In the genomic region with DNA sequence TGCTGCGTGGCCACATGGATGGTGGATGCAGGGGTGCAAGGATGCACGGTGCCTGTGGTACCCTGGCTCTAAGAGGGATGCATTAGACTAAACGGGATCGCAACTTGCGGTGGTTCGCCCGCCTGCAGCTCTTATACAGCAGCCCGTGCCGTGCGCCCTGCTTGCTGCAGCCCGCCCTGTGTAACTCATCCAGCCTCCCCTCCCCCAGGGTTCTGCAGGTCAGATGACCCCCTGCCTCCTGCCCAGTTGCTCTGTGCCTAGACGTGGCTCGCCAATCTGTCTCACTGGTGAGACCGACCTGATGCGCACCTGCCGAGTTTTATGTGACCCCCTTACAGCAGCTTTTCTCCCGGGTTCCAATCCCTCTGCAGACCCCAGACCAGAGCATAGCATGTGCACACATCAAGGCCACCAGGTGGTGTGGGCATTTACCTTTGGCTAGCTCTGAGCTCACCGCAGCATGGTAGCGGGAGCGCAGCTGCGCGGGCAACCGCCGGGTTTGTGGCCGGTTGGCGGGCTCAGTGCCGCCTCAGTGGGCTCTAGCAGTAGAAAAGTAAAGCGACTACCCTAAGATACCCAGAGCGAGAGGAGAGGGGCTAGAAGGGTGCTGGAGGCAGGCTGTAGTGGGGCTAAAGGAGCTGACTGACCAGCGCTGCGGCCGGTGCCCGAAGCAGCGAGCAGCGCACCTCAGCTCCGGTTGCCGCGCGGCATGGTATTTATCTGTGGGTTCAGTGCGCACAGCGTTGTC, we compare ENCODE assay signal across 8 cellular contexts. TPM values are rescaled to one million over a fixed set of nuclear protein-coding genes. Genes with fewer than 3 reads are reported as not detected.
DNase-seq lines count a peak whose midpoint lies in the region; ATAC-seq, FAIRE-seq and TF ChIP-seq lines count a peak whose summit lies in the region.

No MANE protein-coding gene starts in this region.

- peaks cover 56% of the 10 kb centered on the region for H3K27me3 Mint-ChIP-seq in GM23338 (ENCODE audit: insufficient read depth, low read depth, poor library complexity)
- peaks cover 54% of the 10 kb centered on the region for H3K27me3 Mint-ChIP-seq in WTC11 (ENCODE audit: low read depth)

- H3K4me1 Mint-ChIP-seq in GM23338 = peaks cover 64% of the 10 kb centered on the region
- H3K4me1 Mint-ChIP-seq in WTC11 = peaks cover 72% of the 10 kb centered on the region

- H3K27ac ChIP-seq in GM23338 (ENCODE audit: low read depth) (no peak overlapping the region), small intestine (ENCODE audit: low read depth in 1 of 2, low read length in 1 of 2) (no peak overlapping the region)

- TF ChIP-seq CTCF in GM23338 (conservative IDR thresholded peaks at IDR 0.05; ENCODE audit: low read depth in 2 of 2) (no peak; a peak in 2 of 4 replicates), WTC11 (IDR thresholded peaks at IDR 0.05) (no peak)

- H3K4me3 Mint-ChIP-seq in GM23338 (peak overlapping the region; percentile 83), WTC11 (peak overlapping the region; percentile 74)

- ATAC-seq in GM23338 (peak; percentile 15), WTC11 (peak; percentile 7), left ventricle myocardium superior (peak; percentile 42), esophagus mucosa (no peak), GM18498 (IDR thresholded peaks at IDR 0.05; ENCODE audit: unreplicated experiment) (no peak), GM18870 (IDR thresholded peaks at IDR 0.05; ENCODE audit: unreplicated experiment) (no peak)

- H3K36me3 Mint-ChIP-seq in GM23338 (ENCODE audit: low read depth) (peaks cover 67% of the 10 kb centered on the region), WTC11 (peaks cover 32% of the 10 kb centered on the region)

- intact Hi-C loops in left ventricle myocardium superior (cut with micrococcal nuclease) = no loop called here

- CTCF ChIA-PET in WTC11 (lab: Charles Lee) = interaction anchor here (0.6 to 3.6 kb wide), 18 partner anchors 8 to 644 kb away, joined by 3 to 50 read pairs (median 4); partner anchors contain the start of gene STX16

- no peaks in the 10 kb centered on the region for H3K9me2 ChIP-seq in GM23338 (ENCODE audit: insufficient read depth)

- H3K4me2 ChIP-seq in GM23338 = peak overlapping the region; percentile 86

- peak; percentile 71 for DNase-seq in GM23338 (ENCODE audit: low spot score)
- peak; percentile 43 for DNase-seq in WTC11 (ENCODE audit: low spot score)
- no peak for DNase-seq in left ventricle myocardium superior
- DNase-seq in small intestine = no peak
- no peak for DNase-seq in NCI-H2171 (lab: John Stamatoyannopoulos, UW)

- POLR2A ChIA-PET in WTC11 (lab: Charles Lee) = interaction anchor here (0.6 to 2.6 kb wide), 8 partner anchors 8 to 231 kb away, joined by 3 to 14 read pairs (median 4); partner anchors contain the start of gene STX16

- H3K79me2 ChIP-seq in GM23338 (replicated peaks; ENCODE audit: insufficient read depth) = peaks cover 78% of the 10 kb centered on the region

- peak overlapping the region; percentile 89 for H2AFZ ChIP-seq in GM23338

- H3K4me3 ChIP-seq in GM23338 (peak overlapping the region; percentile 90), small intestine (ENCODE audit: low read depth in 1 of 2, low read length in 2 of 2) (peak overlapping the region; percentile 6 to 21)

- peaks cover 12% of the 10 kb centered on the region; the same call in 1 of the 2 replicates for H3F3A ChIP-seq in GM23338 (replicated peaks; ENCODE audit: low read depth)

- peaks cover 37% of the 10 kb centered on the region for H3K4me1 ChIP-seq in GM23338 (ENCODE audit: insufficient read depth)
- peaks cover 0 to 2% of the 10 kb centered on the region in 2 donors for H3K4me1 ChIP-seq in small intestine (ENCODE audit: control insufficient read depth in 2 of 2, insufficient read depth in 1 of 2, low read depth in 1 of 2, low read length in 1 of 2)

- H4K20me1 ChIP-seq in GM23338 (replicated peaks; ENCODE audit: insufficient read depth) = peaks cover 7% of the 10 kb centered on the region; the same call in 1 of the 2 replicates

- FAIRE-seq in small intestine (lab: Jason Lieb, UNC) = no peak

- WGBS in small intestine, 3 donors = 47 to 72% (median 48%) methylated on average over 32 to 41 of the region's 41 CpGs

- no peaks in the 10 kb centered on the region for H3K9me3 ChIP-seq in small intestine (ENCODE audit: control insufficient read depth, low read depth)

- H3K27me3 ChIP-seq in GM23338 (ENCODE audit: insufficient read depth) (peaks cover 50% of the 10 kb centered on the region), small intestine (ENCODE audit: control insufficient read depth in 2 of 2, insufficient read depth in 2 of 2, low read length in 2 of 2) (peaks cover 0 to 25% of the 10 kb centered on the region in 2 donors)

- H3K27ac Mint-ChIP-seq in GM23338 = 0 out of 2 replicates have a peak overlapping the region, but pooled peaks have one; percentile 69
- H3K27ac Mint-ChIP-seq in WTC11 = peak overlapping the region; percentile 94; the same call in 1 of the 2 replicates

- 0 out of 2 replicates have a peak, but pooled peaks cover 6% of the 10 kb centered on the region for H3K36me3 ChIP-seq in GM23338 (ENCODE audit: insufficient read depth)
- H3K36me3 ChIP-seq in small intestine (ENCODE audit: control insufficient read depth in 2 of 2, insufficient read depth in 2 of 2, low read length in 2 of 2) = no peaks in the 10 kb centered on the region

- no peaks in the 10 kb centered on the region; the same call in 2 of the 3 replicates for H3K9me3 Mint-ChIP-seq in GM23338
- H3K9me3 Mint-ChIP-seq in WTC11 = no peaks in the 10 kb centered on the region

TF ChIP-seq in GM23338, 12 proteins besides CTCF, POLR2A, EP300 and RAD21:
- TF ChIP-seq POLR2AphosphoS5 (IDR thresholded peaks at IDR 0.05; ENCODE audit: low read depth) = peak; percentile 17; the same call in 1 of the 2 replicates
- TF ChIP-seq JUNB (IDR thresholded peaks at IDR 0.05; ENCODE audit: unreplicated experiment) = no peak

TF ChIP-seq in WTC11, 78 proteins besides CTCF, POLR2A, EP300 and RAD21:
- no peak for TF ChIP-seq ZBTB43 (CRISPR knock-in tag; IDR thresholded peaks at IDR 0.05)
- 0 out of 2 replicates have a peak, but pooled peaks have one; percentile 15 for TF ChIP-seq MAX (CRISPR knock-in tag; IDR thresholded peaks at IDR 0.05)
- TF ChIP-seq E2F1 (CRISPR knock-in tag; IDR thresholded peaks at IDR 0.05) = no peak
- TF ChIP-seq KAT7 (CRISPR knock-in tag; IDR thresholded peaks at IDR 0.05; ENCODE audit: borderline replicate concordance) = no peak
- TF ChIP-seq NFATC4 (CRISPR knock-in tag; IDR thresholded peaks at IDR 0.05) = no peak
- TF ChIP-seq ZNF232 (CRISPR knock-in tag; IDR thresholded peaks at IDR 0.05) = no peak

RNA-seq across cellular contexts. Expression of gene GNAS-AS1, which starts 0.7 kb away (rescaled TPM):
- total RNA-seq in GM23338 (2014; rRNA removed; shearing (Covaris generic)) = 12.1 and 15.0 TPM in 2 replicates
- 11.3 and 12.3 TPM in 2 replicates for polyA plus RNA-seq in GM23338 (2016; fragmentation: Nextera tagmentation; extraction: Ambion mirVana)
- total RNA-seq in WTC11 (2021) = 12.2 to 13.4 TPM (median 12.8 TPM) in 3 replicates
- 0.35 TPM for total RNA-seq in left ventricle myocardium superior
- under 1 TPM in 1 of 3 donors, not detected in 2; 0.37 TPM for polyA plus RNA-seq in small intestine
- total RNA-seq in esophagus mucosa = 0.64 TPM

RNA-seq across cellular contexts. Expression of gene GNAS, which starts 1.1 kb away (rescaled TPM):
- total RNA-seq in GM23338 (2014; rRNA removed; shearing (Covaris generic)) = 1,032 and 1,042 TPM in 2 replicates
- polyA plus RNA-seq in GM23338 (2016; fragmentation: Nextera tagmentation; extraction: Ambion mirVana) (917 and 940 TPM in 2 replicates), small intestine (100 to 1,000 TPM; 493 to 875 (median 519) TPM)
- total RNA-seq in WTC11 (2021) (868 to 954 TPM (median 912 TPM) in 3 replicates), left ventricle myocardium superior (1,575 TPM), esophagus mucosa (361 TPM)

Comparison
In these comparisons a context has a peak if more than half of its experiments do, and no peak if none do; other contexts are left out.
1. ATAC-seq: peak in GM23338 (single experiment), WTC11 (single experiment) and left ventricle myocardium superior (single experiment); none in esophagus mucosa (single experiment), GM18498 (single experiment) and GM18870 (single experiment).
2. DNase-seq: peak in GM23338 (single experiment) and WTC11 (single experiment); none in left ventricle myocardium superior (single experiment), small intestine (single experiment) and NCI-H2171 (single experiment).